10 cellular contexts compared by ENCODE assay signal in the genomic region with DNA sequence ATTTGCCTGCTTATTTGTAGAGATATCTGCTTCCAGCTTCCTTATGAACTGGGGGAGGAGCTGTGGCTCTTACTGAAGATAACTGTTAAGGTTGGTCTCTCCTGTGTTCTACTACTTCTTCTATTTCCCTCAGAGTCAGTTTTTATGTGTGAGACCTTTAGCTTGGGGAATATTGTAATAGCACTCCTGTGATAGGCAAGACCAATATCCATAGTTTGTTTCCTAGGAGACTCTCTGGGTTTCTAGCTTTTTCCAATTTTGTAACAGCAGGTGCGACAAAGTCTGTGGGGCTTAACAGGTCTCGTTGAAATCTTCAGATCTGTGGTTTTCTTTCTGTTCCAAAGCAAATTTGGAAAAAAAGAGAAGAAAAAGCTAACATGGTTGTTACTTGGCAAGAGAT. TPM values are rescaled to one million over a fixed set of nuclear protein-coding genes. Genes with fewer than 3 reads are reported as not detected.
"Had no signal": no experiment of that assay in that cellular context is flagged by ENCODE, and none has a peak within 500 bp of the region (broad histone marks: within the 10 kb centered on the region; RNA-seq: fewer than 3 reads in every experiment).

A gene with protein sequence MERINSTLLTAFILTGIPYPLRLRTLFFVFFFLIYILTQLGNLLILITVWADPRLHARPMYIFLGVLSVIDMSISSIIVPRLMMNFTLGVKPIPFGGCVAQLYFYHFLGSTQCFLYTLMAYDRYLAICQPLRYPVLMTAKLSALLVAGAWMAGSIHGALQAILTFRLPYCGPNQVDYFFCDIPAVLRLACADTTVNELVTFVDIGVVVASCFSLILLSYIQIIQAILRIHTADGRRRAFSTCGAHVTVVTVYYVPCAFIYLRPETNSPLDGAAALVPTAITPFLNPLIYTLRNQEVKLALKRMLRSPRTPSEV (minus strand): TSS at position 101 of the 400 bp plus-strand sequence. CDS start 9,332 bp downstream, outside the sequence.

- DNase-seq: GM23248, GOT3, H7, H9, HCEC 1CT, HFFc6 had no signal

- H3K4me3 Mint-ChIP-seq: H9, HFFc6 had no signal

- H3K9ac ChIP-seq: GM23248 had no signal

- H3K27ac Mint-ChIP-seq: H9, HFFc6 had no signal

- H3K4me1 ChIP-seq: HAP-1 had no signal

- H3K4me3 ChIP-seq: GM23248, HAP-1 had no signal

- H3K9me3 ChIP-seq: HAP-1 had no signal

- H3K27ac ChIP-seq: GM23248 had no signal

- ATAC-seq: HCT116 had no signal

- H3K36me3 ChIP-seq: HAP-1 had no signal

- H2AFZ ChIP-seq: GM23248 had no signal

- H3K9me3 Mint-ChIP-seq: H9, HFFc6 had no signal

RNA-seq across cellular contexts. Expression of the gene that starts here (rescaled TPM):
- total RNA-seq: GM23248, H1, H4, H7, H9, HFFc6 had no signal
- polyA plus RNA-seq: GM23248, H1 had no signal
